Comparison of ENCODE assay signal across 8 cellular contexts in genomic region chr7:6857714-6858314, GRCh38. TPM values are rescaled to one million over a fixed set of nuclear protein-coding genes. Genes with fewer than 3 reads are reported as not detected.
A peak's percentile ranks its signal among the peaks of the same experiment; 100 is the strongest.
DNase-seq lines count a peak whose midpoint lies in the region; TF ChIP-seq lines count a peak whose summit lies in the region.
"Not testable (repeated sequence)": the region's sequence is repeated elsewhere in the genome, so short reads cannot be mapped to it uniquely, and the experiment has no call there.

No MANE protein-coding gene starts in this region.

- in situ Hi-C loops in G401 (cut with HindIII; ENCODE audit: low sequenced_read_pairs) = not testable (repeated sequence)

- intact Hi-C loops in dorsolateral prefrontal cortex (cut with DNase I); vagina (cut with DNase I): not testable (repeated sequence)

- not testable (repeated sequence) for H3K4me1 ChIP-seq in vagina

- DNase-seq in G401 (ENCODE audit: low spot score) (peak; percentile 49), MV-4-11 (lab: John Stamatoyannopoulos, UW) (peak; percentile 43), SHP77 treated with DMSO at 0.1 percent for 48 hours (lab: John Stamatoyannopoulos, UW) (peak; percentile 3), activated T-cell treated with anti-CD3 and anti-CD28 coated beads for 24 hours (ENCODE audit: low read depth) (peak; percentile 65), dorsolateral prefrontal cortex (peak; percentile 35 to 84 (median 74)), left kidney (ENCODE audit: low read depth, low spot score) (peak; percentile 69)
- DNase-seq in stimulated activated CD4-positive, alpha-beta T cell treated with anti-CD3 and anti-CD28 coated beads, Interleukin-12 subunit alpha, Interleukin-12 subunit beta, amount 100 ng/mL, for 4 hours = peak; percentile 70
- not testable (repeated sequence) for DNase-seq in vagina (ENCODE audit: extremely low spot score in 2 of 2)

- H3K27me3 ChIP-seq in dorsolateral prefrontal cortex, vagina: not testable (repeated sequence)

- not testable (repeated sequence) for H3K27ac ChIP-seq in dorsolateral prefrontal cortex, vagina

- not testable (repeated sequence) for H3K4me3 ChIP-seq in dorsolateral prefrontal cortex, vagina

- TF ChIP-seq CTCF in dorsolateral prefrontal cortex (IDR thresholded peaks at IDR 0.05 in 54 of 56, conservative IDR thresholded peaks at IDR 0.05 in 2 of 56; ENCODE audit: low read depth in 1 of 56, partially characterized antibody in 56 of 56) = peak in 55 of 56 donors; percentile 40 to 84 (median 75)
- TF ChIP-seq CTCF in vagina (IDR thresholded peaks at IDR 0.05) = peak; percentile 10 to 50 (median 47)

- TF ChIP-seq POLR2A in vagina (IDR thresholded peaks at IDR 0.05) = not testable (repeated sequence)

- H3K9me3 ChIP-seq in vagina = not testable (repeated sequence)

- H3K36me3 ChIP-seq in vagina = not testable (repeated sequence)

RNA-seq across cellular contexts. Expression of gene CCZ1B, which starts 31.7 kb away (rescaled TPM):
- total RNA-seq in G401 (2014; rRNA removed; shearing (Covaris generic)) = 35.8 and 38.3 TPM in 2 replicates
- 100 to 1,000 TPM in 19 of 120 experiments, 10 to 100 TPM in 101; 41.0 to 129 (median 82.3) TPM for total RNA-seq in dorsolateral prefrontal cortex
- total RNA-seq in vagina = 20.1 TPM
